8 cellular contexts compared by ENCODE assay signal in genomic region chr5:39578887-39579497, GRCh38.
DNase-seq lines count a peak whose midpoint lies in the region; ATAC-seq and TF ChIP-seq lines count a peak whose summit lies in the region.

No MANE protein-coding gene starts in this region.

- ATAC-seq in psoas muscle = no peak
- ATAC-seq in GM18511 (IDR thresholded peaks at IDR 0.05; ENCODE audit: unreplicated experiment) = no peak
- ATAC-seq in GM21723 (IDR thresholded peaks at IDR 0.05; ENCODE audit: unreplicated experiment) = no peak

- 89 to 98% (median 91%) methylated on average over 2 of the region's 2 CpGs for WGBS in psoas muscle, 3 donors

- no peaks in the 10 kb centered on the region for H3K9me3 ChIP-seq in psoas muscle

- H3K4me3 ChIP-seq in GM12865 (ENCODE audit: low read depth, low read length) = no peak overlapping the region
- H3K4me3 ChIP-seq in epithelial cell of esophagus (ENCODE audit: low read length) = no peak overlapping the region
- no peak overlapping the region for H3K4me3 ChIP-seq in psoas muscle

- TF ChIP-seq CTCF in GM12865 (IDR thresholded peaks at IDR 0.05; ENCODE audit: insufficient read depth, low read depth, low read length, missing control alignments) (peak; percentile 30), epithelial cell of esophagus (IDR thresholded peaks at IDR 0.05; ENCODE audit: insufficient read depth, low read depth, low read length, missing control alignments) (peak; percentile 29), psoas muscle (IDR thresholded peaks at IDR 0.05) (peak; percentile 79)

- no peak overlapping the region for H3K27ac ChIP-seq in psoas muscle

- intact Hi-C loops in psoas muscle (cut with DNase I) = loop anchor here (2.0 to 10.0 kb wide), 4 partner anchors 364 to 1298 kb away; partner anchors contain the start of gene FYB1 (in 1 of the 2)

- no peaks in the 10 kb centered on the region for H3K27me3 ChIP-seq in psoas muscle (ENCODE audit: insufficient read depth in 3 of 3, low read length in 2 of 3)

- H3K36me3 ChIP-seq in psoas muscle (ENCODE audit: insufficient read depth in 1 of 2, low read depth in 1 of 2) = no peaks in the 10 kb centered on the region

- DNase-seq in GM12865 (ENCODE audit: low read depth) = peak; percentile 4
- DNase-seq in NCI-H69 (lab: John Stamatoyannopoulos, UW) = peak; percentile 17
- DNase-seq in epithelial cell of esophagus (ENCODE audit: low read depth) = peak; percentile 31
- no peak for DNase-seq in psoas muscle
- DNase-seq in NCI-H2029 treated with DMSO at 0.1 percent for 48 hours (lab: John Stamatoyannopoulos, UW) = no peak
- DNase-seq in OCI-M2 (lab: John Stamatoyannopoulos, UW; ENCODE audit: unreplicated experiment) = no peak

- no peaks in the 10 kb centered on the region for H3K4me1 ChIP-seq in psoas muscle

Comparison
In these comparisons a context has a peak if more than half of its experiments do, and no peak if none do; other contexts are left out.
1. DNase-seq: peak in GM12865 (single experiment), NCI-H69 (single experiment) and epithelial cell of esophagus (single experiment); none in psoas muscle (0 of 2), NCI-H2029 treated with DMSO at 0.1 percent for 48 hours (single experiment) and OCI-M2 (single experiment).
2. CTCF ChIP-seq: peak in every context shown above with its lines; median percentile 79 in psoas muscle; 30 in GM12865; 29 in epithelial cell of esophagus.